In genomic region chr18:25077933-25078707, GRCh38 we compare ENCODE assay signal across 19 cellular contexts.
A peak's percentile ranks its signal among the peaks of the same experiment; 100 is the strongest.
DNase-seq lines count a peak whose midpoint lies in the region; TF ChIP-seq lines count a peak whose summit lies in the region.
"Had no signal": no experiment of that assay in that cellular context is flagged by ENCODE, and none has a peak within 500 bp of the region (broad histone marks: within the 10 kb centered on the region; RNA-seq: fewer than 3 reads in every experiment).

No MANE protein-coding gene starts in this region.

- H3K27me3 ChIP-seq in uterus = no peaks in the 10 kb centered on the region

- H3K36me3 Mint-ChIP-seq in neural crest cell (ENCODE audit: low read depth) = peaks cover 5% of the 10 kb centered on the region

- TF ChIP-seq POLR2A in uterus (IDR thresholded peaks at IDR 0.05) = no peak

- H3K27ac Mint-ChIP-seq in neural crest cell (ENCODE audit: unreplicated experiment) = peak overlapping the region; percentile 79

- intact Hi-C loops in uterus (cut with DNase I; ENCODE audit: low total_unique reads) = no loop called here

- H3K27ac ChIP-seq in uterus = peak overlapping the region; percentile 47
- H3K27ac ChIP-seq: HL-60 had no signal

- H3K9me3 ChIP-seq in uterus = no peaks in the 10 kb centered on the region
- H3K9me3 ChIP-seq: HAP-1 had no signal

- H3K36me3 ChIP-seq in uterus = no peaks in the 10 kb centered on the region
- H3K36me3 ChIP-seq: HAP-1 had no signal

- TF ChIP-seq CTCF in neural crest cell (conservative IDR thresholded peaks at IDR 0.05) (no peak), uterus (IDR thresholded peaks at IDR 0.05) (no peak)

- H3K27me3 Mint-ChIP-seq in neural crest cell (ENCODE audit: low read depth) = no peaks in the 10 kb centered on the region

- DNase-seq in ecto neural progenitor cell (ENCODE audit: low spot score) (peak; percentile 56), kidney tubule cell (ENCODE audit: low spot score) (peak; percentile 30), neural crest cell (ENCODE audit: low read depth, low spot score) (no peak), uterus (no peak), NCI-H526 treated with DMSO at 0.1 percent for 48 hours (lab: John Stamatoyannopoulos, UW) (no peak), HT-29 (ENCODE audit: low spot score) (no peak), H4 (ENCODE audit: low spot score) (no peak)
- DNase-seq: ACHN, C1 segment of cervical spinal cord, DMS79 treated with DMSO at 0.1 percent for 48 hours, IMR-90, NCI-H1417 treated with DMSO at 0.1 percent for 48 hours, NCI-H187 treated with DMSO at 0.1 percent for 48 hours, NCI-H345, NCI-H526, OCI-M1, Right ventricle myocardium superior had no signal

- H3K4me1 Mint-ChIP-seq in neural crest cell = peaks cover 75% of the 10 kb centered on the region

- H3K9me3 Mint-ChIP-seq in neural crest cell = no peaks in the 10 kb centered on the region

- peak overlapping the region; percentile 75 for H3K4me3 Mint-ChIP-seq in neural crest cell

- no peak overlapping the region for H3K4me3 ChIP-seq in uterus
- H3K4me3 ChIP-seq: HAP-1 had no signal

- H3K4me1 ChIP-seq in uterus = no peaks in the 10 kb centered on the region
- H3K4me1 ChIP-seq: HAP-1 had no signal

Comparison
In these comparisons a context has a peak if more than half of its experiments do, and no peak if none do; other contexts are left out.
1. DNase-seq: peak in ecto neural progenitor cell (single experiment) and kidney tubule cell (single experiment); none in neural crest cell (single experiment), uterus (0 of 2), NCI-H526 treated with DMSO at 0.1 percent for 48 hours (single experiment), HT-29 (single experiment) and H4 (single experiment).